8 cellular contexts compared by ENCODE assay signal in genomic region chr5:162068412-162068811, GRCh38. TPM values are rescaled to one million over a fixed set of nuclear protein-coding genes. Genes with fewer than 3 reads are reported as not detected.
A peak's percentile ranks its signal among the peaks of the same experiment; 100 is the strongest.
DNase-seq lines count a peak whose midpoint lies in the region; ATAC-seq and TF ChIP-seq lines count a peak whose summit lies in the region.

No MANE protein-coding gene starts in this region.

- whole genome bisulfite sequencing in H9 (ENCODE audit: extremely low coverage, insufficient read length, low lambda C conversion rate), result no CpG with 5 or more reads among the region's 12 CpGs

- H2BK15ac ChIP-seq in H9 (ENCODE audit: low read depth, low read length), result no peak overlapping the region

- peak overlapping the region; percentile 71 to 87 for H3K4me3 Mint-ChIP-seq in H9

- no peaks in the 10 kb centered on the region for H3K79me2 ChIP-seq in H9 (ENCODE audit: insufficient read depth, low read length)

- no peak overlapping the region for H2BK20ac ChIP-seq in H9 (ENCODE audit: low read depth, low read length, poor library complexity, severe bottlenecking)

- DNase-seq in Ammon's horn (ENCODE audit: low spot score), result peak; percentile 27
- peak; percentile 93 for DNase-seq in H9
- DNase-seq in SJCRH30, result peak; percentile 62 to 84
- no peak for DNase-seq in NCI-H2171 (lab: John Stamatoyannopoulos, UW)

- H3K4me1 Mint-ChIP-seq in H9, result peaks cover 21 to 28% of the 10 kb centered on the region in 2 experiments

- no peak overlapping the region for H2BK120ac ChIP-seq in H9 (ENCODE audit: low read depth, low read length, poor library complexity, severe bottlenecking)

- H3K56ac ChIP-seq in H9 (ENCODE audit: insufficient read length, low read depth, low read length), result no peak overlapping the region

- H3K27ac Mint-ChIP-seq in H9, result no peak overlapping the region

- H3K4me2 ChIP-seq in H9 (ENCODE audit: insufficient read depth, insufficient read length, low read length), result peak overlapping the region; percentile 94

- H3K4ac ChIP-seq in H9 (ENCODE audit: low read depth, low read length), result no peak overlapping the region

- no peaks in the 10 kb centered on the region for H4K20me1 ChIP-seq in H9 (ENCODE audit: control insufficient read depth, insufficient read depth, insufficient read length)

- H2BK12ac ChIP-seq in H9 (ENCODE audit: insufficient read length, low read depth, low read length), result no peak overlapping the region

- H3K4me3 ChIP-seq in SJCRH30, result no peak overlapping the region
- peak overlapping the region; percentile 65; the same call in 1 of the 2 replicates for H3K4me3 ChIP-seq in iPS-18c (ENCODE audit: insufficient read depth, low read depth, low read length)

- no peak for TF ChIP-seq CTCF in H9 (conservative IDR thresholded peaks at IDR 0.05)

- no peak overlapping the region for H3T11ph ChIP-seq in H9 (ENCODE audit: low read length)

- H3K4me1 ChIP-seq in H9 (ENCODE audit: insufficient read depth, low read length) (peaks cover 5% of the 10 kb centered on the region; the same call in 1 of the 2 replicates), SJCRH30 (no peaks in the 10 kb centered on the region)

- no peak overlapping the region for H3K9ac ChIP-seq in H9 (ENCODE audit: extremely low read depth, insufficient read length, low read length)

- no peaks in the 10 kb centered on the region; a peak in 1 of 5 replicates for H3K9me3 Mint-ChIP-seq in H9

- no peak overlapping the region for H3K23ac ChIP-seq in H9 (ENCODE audit: insufficient read length, low read depth, low read length)

- ATAC-seq in GM18907 (IDR thresholded peaks at IDR 0.05; ENCODE audit: unreplicated experiment) (no peak), HG03460 (IDR thresholded peaks at IDR 0.05; ENCODE audit: unreplicated experiment) (no peak), GM18517 (IDR thresholded peaks at IDR 0.05; ENCODE audit: unreplicated experiment) (no peak)

- H2AFZ ChIP-seq in H9 (ENCODE audit: low read length), result no peak overlapping the region

- H3K23me2 ChIP-seq in H9 (ENCODE audit: insufficient read length, low read depth, low read length, poor library complexity, severe bottlenecking), result peaks cover 11% of the 10 kb centered on the region

- H3K27me3 ChIP-seq in H9 (ENCODE audit: insufficient read depth, low read length) (no peaks in the 10 kb centered on the region), SJCRH30 (no peaks in the 10 kb centered on the region)

- no peak overlapping the region for H4K5ac ChIP-seq in H9 (ENCODE audit: insufficient read length, low read depth, low read length)

- no peaks in the 10 kb centered on the region for H3K79me1 ChIP-seq in H9 (ENCODE audit: insufficient read depth, low read depth, low read length, poor library complexity, severe bottlenecking)

- no peaks in the 10 kb centered on the region for H3K9me3 ChIP-seq in H9 (ENCODE audit: control insufficient read depth, low read depth, low read length)
- no peaks in the 10 kb centered on the region for H3K9me3 ChIP-seq in SJCRH30 (replicated peaks)
- H3K9me3 ChIP-seq in iPS-18c (ENCODE audit: control insufficient read depth, insufficient read depth, low read length), result no peaks in the 10 kb centered on the region

- no peak overlapping the region for H3K14ac ChIP-seq in H9 (ENCODE audit: insufficient read depth, low read length)

- peaks cover 3% of the 10 kb centered on the region; the same call in 1 of the 2 replicates for H3K27me3 Mint-ChIP-seq in H9 (ENCODE audit: low read depth)

- no peaks in the 10 kb centered on the region for H3K36me3 Mint-ChIP-seq in H9 (ENCODE audit: insufficient read depth in 1 of 3, low read depth in 3 of 3)

- no peak overlapping the region for H2AK5ac ChIP-seq in H9 (ENCODE audit: insufficient read length, low read length)

- H3K18ac ChIP-seq in H9 (ENCODE audit: insufficient read length, low read depth, low read length), result no peak overlapping the region

- no peak overlapping the region for H4K91ac ChIP-seq in H9 (ENCODE audit: insufficient read length, low read depth, low read length)

- no peaks in the 10 kb centered on the region for H3K36me3 ChIP-seq in SJCRH30

- H3K27ac ChIP-seq in H9 (ENCODE audit: insufficient read length, low read depth, low read length) (no peak overlapping the region), SJCRH30 (no peak overlapping the region)

- H4K8ac ChIP-seq in H9 (replicated peaks; ENCODE audit: insufficient read length, low read depth, low read length), result no peak overlapping the region

- no peak overlapping the region for H2BK5ac ChIP-seq in H9 (ENCODE audit: insufficient read length, low read length)

RNA-seq across cellular contexts. Expression of gene GABRG2, which starts 0.8 kb away (rescaled TPM):
- 0.98 and 2.9 TPM in 2 replicates for total RNA-seq in H9 (2021)
- 0.08 TPM in 1 of 2 replicates, not detected in the other for total RNA-seq in SJCRH30 (2014; rRNA removed; shearing (Covaris generic))
